Comparison of ENCODE assay signal across 19 cellular contexts in the genomic region with DNA sequence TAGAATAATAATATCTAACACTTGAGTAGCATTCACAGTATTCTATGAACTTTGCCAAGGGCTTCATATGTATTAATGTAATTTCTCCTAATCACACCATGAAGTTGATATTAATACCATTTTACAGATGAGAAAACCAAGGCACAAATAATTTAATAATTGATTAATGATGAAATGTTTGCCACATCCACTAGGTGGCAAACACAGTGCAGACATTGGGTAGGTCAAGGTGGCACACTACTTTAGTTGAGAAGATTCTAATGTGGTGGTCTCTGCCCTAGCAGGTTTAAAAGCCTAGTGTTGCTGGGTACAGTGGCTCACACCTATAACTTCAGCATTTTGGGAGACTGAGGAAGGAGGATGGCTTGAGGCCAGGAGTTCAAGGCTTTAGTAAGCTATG.
DNase-seq lines count a peak whose midpoint lies in the region; ATAC-seq and TF ChIP-seq lines count a peak whose summit lies in the region.
"Had no signal": no experiment of that assay in that cellular context is flagged by ENCODE, and none has a peak within 500 bp of the region (broad histone marks: within the 10 kb centered on the region; RNA-seq: fewer than 3 reads in every experiment).

No MANE protein-coding gene starts in this region.

- H3K4me3 ChIP-seq in BJ (ENCODE audit: low read depth, low read length) (no peak overlapping the region), GM23338 (no peak overlapping the region), RWPE2 (ENCODE audit: severe bottlenecking) (no peak overlapping the region), Peyer's patch (no peak overlapping the region)
- H3K4me3 ChIP-seq: MG63, ovary, stomach, upper lobe of left lung had no signal

- no peak for TF ChIP-seq POLR2A in Peyer's patch (IDR thresholded peaks at IDR 0.05)

- no peak overlapping the region for H2AFZ ChIP-seq in GM23338

- peaks cover 5% of the 10 kb centered on the region; the same call in 1 of the 3 replicates for H3K36me3 Mint-ChIP-seq in GM23338 (ENCODE audit: low read depth)
- H3K36me3 Mint-ChIP-seq: activated CD8-positive, alpha-beta memory T cell treated with anti-CD3 and anti-CD28 coated beads, Interleukin-2, amount 10 ng/mL, durations not matched to agents 7 days and 5 days had no signal

- CTCF ChIA-PET in BJ (lab: Yijun Ruan, JAX): no interaction called here

- DNase-seq in BJ (ENCODE audit: low read depth) (no peak), GM23338 (ENCODE audit: low spot score) (peak; percentile 19), RWPE2 (ENCODE audit: low spot score) (no peak), foreskin keratinocyte (no peak), NCI-H748 (lab: John Stamatoyannopoulos, UW; ENCODE audit: unreplicated experiment) (no peak), Peyer's patch (no peak), germinal center (ENCODE audit: low spot score) (no peak)
- DNase-seq in activated CD4-positive, alpha-beta T cell treated with anti-CD3 and anti-CD28 coated beads for 48 hours: no peak
- DNase-seq: activated CD8-positive, alpha-beta memory T cell treated with anti-CD3 and anti-CD28 coated beads, Interleukin-2, amount 10 ng/mL, durations not matched to agents 7 days and 5 days; activated naive CD8-positive, alpha-beta T cell treated with anti-CD3 and anti-CD28 coated beads, Interleukin-2, amount 50 U/mL, for 24 hours; MG63; NCI-H2081; NCI-H526; ovary; stimulated activated CD4-positive, alpha-beta T cell treated with anti-CD3 and anti-CD28 coated beads, Interleukin-2, amount 100 ng/mL, for 24 hours; stomach; upper lobe of left lung had no signal

- POLR2A ChIA-PET in BJ (lab: Charles Lee): no interaction called here

- H3K4me1 Mint-ChIP-seq in GM23338: no peaks in the 10 kb centered on the region
- H3K4me1 Mint-ChIP-seq: activated CD8-positive, alpha-beta memory T cell treated with anti-CD3 and anti-CD28 coated beads, Interleukin-2, amount 10 ng/mL, durations not matched to agents 7 days and 5 days; activated naive CD8-positive, alpha-beta T cell treated with anti-CD3 and anti-CD28 coated beads, Interleukin-2, amount 50 U/mL, for 24 hours had no signal

- H3K4me2 ChIP-seq in GM23338: no peak overlapping the region

- TF ChIP-seq CTCF in BJ (IDR thresholded peaks at IDR 0.05; ENCODE audit: insufficient read depth, low read depth, low read length) (0 out of 2 replicates have a peak, but pooled peaks have one; percentile 4), GM23338 (conservative IDR thresholded peaks at IDR 0.05; ENCODE audit: low read depth in 2 of 2) (peak; percentile 58 to 62), RWPE2 (IDR thresholded peaks at IDR 0.05; ENCODE audit: poor library complexity, severe bottlenecking) (peak; percentile 18), foreskin keratinocyte (conservative IDR thresholded peaks at IDR 0.05) (peak; percentile 33), Peyer's patch (IDR thresholded peaks at IDR 0.05) (no peak)

- H3K79me2 ChIP-seq in GM23338 (replicated peaks; ENCODE audit: insufficient read depth): no peaks in the 10 kb centered on the region

- no peak overlapping the region for H3K27ac Mint-ChIP-seq in GM23338
- H3K27ac Mint-ChIP-seq: activated CD8-positive, alpha-beta memory T cell treated with anti-CD3 and anti-CD28 coated beads, Interleukin-2, amount 10 ng/mL, durations not matched to agents 7 days and 5 days; activated naive CD8-positive, alpha-beta T cell treated with anti-CD3 and anti-CD28 coated beads, Interleukin-2, amount 50 U/mL, for 24 hours; activated T-helper 2 cell treated with anti-CD3 and anti-CD28 coated beads, Interferon-gamma antibody, Interleukin-2, Interleukin-4, amounts not matched to agents 10 μg/mL and 5 μg/mL and 100 μg/mL, durations not matched to agents 14 hours and 24 hours and 36 hours had no signal

- 0 out of 2 replicates have a peak, but pooled peaks cover 4% of the 10 kb centered on the region for H3K9me2 ChIP-seq in GM23338 (ENCODE audit: insufficient read depth)

- H3K9me3 Mint-ChIP-seq in GM23338: peaks cover 31% of the 10 kb centered on the region
- H3K9me3 Mint-ChIP-seq: activated T-helper 2 cell treated with anti-CD3 and anti-CD28 coated beads, Interferon-gamma antibody, Interleukin-2, Interleukin-4, amounts not matched to agents 10 μg/mL and 5 μg/mL and 100 μg/mL, durations not matched to agents 14 hours and 24 hours and 36 hours had no signal

- no peaks in the 10 kb centered on the region for H4K20me1 ChIP-seq in GM23338 (replicated peaks; ENCODE audit: insufficient read depth)

- H3K27me3 Mint-ChIP-seq in GM23338 (ENCODE audit: insufficient read depth, low read depth, poor library complexity): no peaks in the 10 kb centered on the region
- H3K27me3 Mint-ChIP-seq: activated CD8-positive, alpha-beta memory T cell treated with anti-CD3 and anti-CD28 coated beads, Interleukin-2, amount 10 ng/mL, durations not matched to agents 7 days and 5 days; activated naive CD8-positive, alpha-beta T cell treated with anti-CD3 and anti-CD28 coated beads, Interleukin-2, amount 50 U/mL, for 24 hours had no signal

- H3F3A ChIP-seq in GM23338 (replicated peaks; ENCODE audit: low read depth): no peaks in the 10 kb centered on the region

- H3K36me3 ChIP-seq in BJ (ENCODE audit: control insufficient read depth, insufficient read depth, low read length) (no peaks in the 10 kb centered on the region), GM23338 (ENCODE audit: insufficient read depth) (no peaks in the 10 kb centered on the region), RWPE2 (ENCODE audit: low read depth) (no peaks in the 10 kb centered on the region), Peyer's patch (no peaks in the 10 kb centered on the region)
- H3K36me3 ChIP-seq: MG63, ovary, stomach, upper lobe of left lung had no signal

- H3K4me1 ChIP-seq in GM23338 (ENCODE audit: insufficient read depth) (no peaks in the 10 kb centered on the region), RWPE2 (ENCODE audit: insufficient read depth, poor library complexity, severe bottlenecking) (no peaks in the 10 kb centered on the region), foreskin keratinocyte (no peaks in the 10 kb centered on the region), Peyer's patch (no peaks in the 10 kb centered on the region)
- H3K4me1 ChIP-seq: stomach, upper lobe of left lung had no signal

- H3K27me3 ChIP-seq in BJ (ENCODE audit: control insufficient read depth, insufficient read depth, low read length) (no peaks in the 10 kb centered on the region), GM23338 (ENCODE audit: insufficient read depth) (no peaks in the 10 kb centered on the region), RWPE2 (ENCODE audit: insufficient read depth, poor library complexity, severe bottlenecking) (no peaks in the 10 kb centered on the region), foreskin keratinocyte (no peaks in the 10 kb centered on the region), Peyer's patch (no peaks in the 10 kb centered on the region)
- H3K27me3 ChIP-seq: MG63, ovary, stomach, upper lobe of left lung had no signal

- H3K4me3 Mint-ChIP-seq in GM23338: no peak overlapping the region
- H3K4me3 Mint-ChIP-seq: activated CD8-positive, alpha-beta memory T cell treated with anti-CD3 and anti-CD28 coated beads, Interleukin-2, amount 10 ng/mL, durations not matched to agents 7 days and 5 days; activated naive CD8-positive, alpha-beta T cell treated with anti-CD3 and anti-CD28 coated beads, Interleukin-2, amount 50 U/mL, for 24 hours had no signal

- H3K9me3 ChIP-seq in RWPE2 (ENCODE audit: severe bottlenecking) (no peaks in the 10 kb centered on the region), Peyer's patch (no peaks in the 10 kb centered on the region)
- H3K9me3 ChIP-seq: MG63, ovary, upper lobe of left lung had no signal

- no peak for ATAC-seq in GM23338
- no peak for ATAC-seq in RWPE2 (ENCODE audit: low read depth)
- ATAC-seq in foreskin keratinocyte: no peak
- ATAC-seq: activated CD8-positive, alpha-beta memory T cell treated with anti-CD3 and anti-CD28 coated beads, Interleukin-2, amount 10 ng/mL, durations not matched to agents 7 days and 5 days; activated naive CD8-positive, alpha-beta T cell treated with anti-CD3 and anti-CD28 coated beads, Interleukin-2, amount 50 U/mL, for 24 hours; HepG2 had no signal

- no peak overlapping the region for H3K27ac ChIP-seq in GM23338 (ENCODE audit: low read depth)
- no peak overlapping the region for H3K27ac ChIP-seq in RWPE2 (ENCODE audit: poor library complexity, severe bottlenecking)
- no peak overlapping the region for H3K27ac ChIP-seq in foreskin keratinocyte
- H3K27ac ChIP-seq in Peyer's patch: no peak overlapping the region
- H3K27ac ChIP-seq: ovary, stomach, upper lobe of left lung had no signal

TF ChIP-seq in GM23338, 12 proteins besides CTCF, POLR2A, EP300 and RAD21 (continues in another document):
- no peak for TF ChIP-seq EZH2phosphoT487 (IDR thresholded peaks at IDR 0.05; ENCODE audit: unreplicated experiment)

Comparison
In these comparisons a context has a peak if more than half of its experiments do, and no peak if none do; other contexts are left out.
1. CTCF ChIP-seq: peak in BJ (single experiment), GM23338 (2 of 2), RWPE2 (single experiment) and foreskin keratinocyte (single experiment); none in Peyer's patch (0 of 6).